In the genomic region with DNA sequence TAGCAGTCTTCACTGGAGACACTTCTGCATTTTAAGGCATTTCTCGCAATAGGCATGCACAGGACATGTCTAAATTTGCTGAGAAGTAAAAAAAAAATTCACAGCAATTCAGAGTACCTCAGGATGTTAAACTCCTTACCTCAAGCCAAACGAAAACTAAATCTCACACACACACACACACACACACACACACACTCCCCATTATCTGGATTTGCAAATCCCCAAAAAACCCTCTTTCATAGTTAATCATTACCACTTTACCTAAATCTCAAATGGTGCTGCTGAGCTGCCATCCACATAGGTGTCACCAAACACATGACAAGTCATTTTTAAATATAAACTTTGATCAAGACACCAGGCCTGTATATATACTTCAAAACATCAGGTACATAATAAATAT, we compare ENCODE assay signal across 36 cellular contexts. TPM values are rescaled to one million over a fixed set of nuclear protein-coding genes. Genes with fewer than 3 reads are reported as not detected.
"Had no signal": no experiment of that assay in that cellular context is flagged by ENCODE, and none has a peak within 500 bp of the region (broad histone marks: within the 10 kb centered on the region; RNA-seq: fewer than 3 reads in every experiment).

No MANE protein-coding gene starts in this region.

- H3K4me1 ChIP-seq: lower lobe of right lung, upper lobe of left lung, vagina had no signal

- H3K36me3 ChIP-seq: esophagus squamous epithelium, lower lobe of right lung, upper lobe of left lung, vagina, WERI-Rb-1 had no signal

- H3K27ac ChIP-seq: epithelial cell of prostate, esophagus squamous epithelium, lower lobe of right lung, upper lobe of left lung, vagina, WERI-Rb-1 had no signal

- H3K4me3 ChIP-seq: lower lobe of right lung, smooth muscle cell, upper lobe of left lung, vagina had no signal

- H3K27me3 ChIP-seq: esophagus squamous epithelium, upper lobe of left lung, vagina had no signal

- FAIRE-seq: astrocyte, colon, endometrium had no signal

- ATAC-seq: left lobe of liver; lower lobe of right lung; natural killer cell; sciatic nerve; stimulated activated memory B cell treated with anti-CD40 and anti-IgM and Interleukin-4, amounts not matched to agents 10 μg/mL and 1 μg/mL and 100 μg/mL, for 72 hours; stimulated activated naive CD8-positive, alpha-beta T cell treated with anti-CD3 and anti-CD28 coated beads, Interleukin-15, amount 100 ng/mL, for 72 hours; T-helper 17 cell had no signal

- H3K4me2 ChIP-seq: smooth muscle cell had no signal

- DNase-seq: activated CD4-positive, alpha-beta memory T cell treated with anti-CD3 and anti-CD28 coated beads, Interleukin-2, amount 10 ng/mL, durations not matched to agents 7 days and 5 days; activated CD4-positive, alpha-beta T cell treated with anti-CD3 and anti-CD28 coated beads, Interleukin-2, amount 10 ng/mL, durations not matched to agents 7 days and 5 days; activated CD4-positive, CD25-positive, alpha-beta regulatory T cell treated with anti-CD3 and anti-CD28 coated beads, Interleukin-2, amount 50 U/mL, for 72 hours; activated CD8-positive, alpha-beta memory T cell treated with anti-CD3 and anti-CD28 coated beads, Interleukin-2, amount 50 U/mL, for 48 hours; activated gamma-delta T cell treated with Interleukin-2 at 50 U/mL for 16 hours; activated naive CD4-positive, alpha-beta T cell treated with anti-CD3 and anti-CD28 coated beads, Interleukin-2, amount 50 U/mL, for 16 hours; activated T-cell treated with anti-CD3 and anti-CD28 coated beads, Interleukin-2, amount 50 U/mL, for 24 hours; amniotic stem cell; dermis blood vessel endothelial cell; effector CD4-positive, alpha-beta T cell; esophagus squamous epithelium; foreskin melanocyte; glutamatergic neuron; hippocampal formation; immature natural killer cell; lower lobe of right lung; mesendoderm; natural killer cell; stimulated activated CD4-positive, alpha-beta T cell treated with anti-CD3 and anti-CD28 coated beads, Interleukin-1b, Interleukin-23, amount 100 ng/mL, for 48 hours; stimulated activated CD4-positive, alpha-beta T cell treated with anti-CD3 and anti-CD28 coated beads, Interleukin-4, amount 100 ng/mL, for 4 hours; stimulated activated CD8-positive, alpha-beta memory T cell treated with anti-CD3 and anti-CD28 coated beads, Interleukin-4, amount 100 ng/mL, for 48 hours; stimulated activated naive CD8-positive, alpha-beta T cell treated with anti-CD3 and anti-CD28 coated beads, Interleukin-15, amount 100 ng/mL, for 72 hours; substantia nigra; T-helper 17 cell; T1000; upper lobe of left lung; WERI-Rb-1 had no signal

- H3K9me3 ChIP-seq: esophagus squamous epithelium, lower lobe of right lung, upper lobe of left lung, vagina had no signal

RNA-seq across cellular contexts. Expression of a gene that starts 31.8 kb away (rescaled TPM):
- total RNA-seq: activated CD4-positive, alpha-beta memory T cell treated with anti-CD3 and anti-CD28 coated beads, Interleukin-2, amount 10 ng/mL, durations not matched to agents 7 days and 5 days; activated CD4-positive, alpha-beta T cell treated with anti-CD3 and anti-CD28 coated beads, Interleukin-2, amount 10 ng/mL, durations not matched to agents 7 days and 5 days; natural killer cell; T-helper 17 cell had no signal
- polyA plus RNA-seq: immature natural killer cell had no signal
